In genomic region chr10:3099291-3100092, GRCh38 we compare ENCODE assay signal across 13 cellular contexts. TPM values are rescaled to one million over a fixed set of nuclear protein-coding genes. Genes with fewer than 3 reads are reported as not detected.
DNase-seq lines count a peak whose midpoint lies in the region; ATAC-seq, FAIRE-seq and TF ChIP-seq lines count a peak whose summit lies in the region.
"Had no signal": no experiment of that assay in that cellular context is flagged by ENCODE, and none has a peak within 500 bp of the region (broad histone marks: within the 10 kb centered on the region; RNA-seq: fewer than 3 reads in every experiment).

No MANE protein-coding gene starts in this region.

- CTCF ChIA-PET in HEK293 (lab: Yijun Ruan, JAX), result interaction anchor here (1.1 kb wide), 1 partner anchor 21 kb away, joined by 3 read pairs; no protein-coding TSS in a partner anchor
- CTCF ChIA-PET in naive thymus-derived CD4-positive, alpha-beta T cell (lab: Charles Lee), result no interaction called here

- no peak for ATAC-seq in naive thymus-derived CD4-positive, alpha-beta T cell

- H3K4me1 ChIP-seq in HEK293 (ENCODE audit: control insufficient read depth, insufficient read depth, low read length) (peaks cover 13% of the 10 kb centered on the region), kidney (ENCODE audit: control insufficient read depth in 1 of 2, insufficient read depth in 1 of 2, low read depth in 1 of 2, low read length in 2 of 2) (peaks cover 12% of the 10 kb centered on the region in 2 donors)
- H3K4me1 ChIP-seq in naive thymus-derived CD4-positive, alpha-beta T cell (ENCODE audit: control insufficient read depth in 2 of 2, insufficient read depth in 2 of 2, low read length in 2 of 2), result peaks cover 0 to 7% of the 10 kb centered on the region in 2 donors

- no peak overlapping the region for H3K9ac ChIP-seq in kidney (ENCODE audit: low read length in 2 of 2)

- H3K36me3 ChIP-seq in HEK293 (ENCODE audit: control insufficient read depth in 2 of 2, insufficient read depth in 1 of 2, low read length in 2 of 2), result peaks cover 10 to 50% of the 10 kb centered on the region in 2 experiments; a peak in 2 of 3 replicates
- H3K36me3 ChIP-seq in kidney (ENCODE audit: control insufficient read depth in 1 of 2, insufficient read depth in 2 of 2, low read length in 2 of 2), result no peaks in the 10 kb centered on the region
- peaks cover 44% of the 10 kb centered on the region for H3K36me3 ChIP-seq in MG63
- peaks cover 0 to 46% (median 8%) of the 10 kb centered on the region in 3 experiments for H3K36me3 ChIP-seq in naive thymus-derived CD4-positive, alpha-beta T cell (ENCODE audit: control insufficient read depth in 2 of 3, insufficient read depth in 3 of 3, low read length in 3 of 3)

- no peaks in the 10 kb centered on the region for H3K9me3 Mint-ChIP-seq in endothelial cell (ENCODE audit: unreplicated experiment)
- H3K9me3 Mint-ChIP-seq in naive thymus-derived CD4-positive, alpha-beta T cell, result no peaks in the 10 kb centered on the region

- intact Hi-C loops in kidney (cut with DNase I), result no loop called here
- intact Hi-C loops in naive thymus-derived CD4-positive, alpha-beta T cell (cut with micrococcal nuclease), result no loop called here

- H3K9me3 ChIP-seq in HEK293 (ENCODE audit: control insufficient read depth, insufficient read depth, low read depth, low read length), result no peaks in the 10 kb centered on the region
- no peaks in the 10 kb centered on the region for H3K9me3 ChIP-seq in kidney (ENCODE audit: control insufficient read depth in 1 of 2, low read length in 2 of 2)
- no peaks in the 10 kb centered on the region for H3K9me3 ChIP-seq in MG63
- H3K9me3 ChIP-seq in naive thymus-derived CD4-positive, alpha-beta T cell (ENCODE audit: control insufficient read depth in 2 of 3, low read length in 3 of 3), result no peaks in the 10 kb centered on the region
- H3K9me3 ChIP-seq: colonic mucosa, SJSA1 had no signal

- POLR2A ChIA-PET in HEK293 (lab: Yijun Ruan, JAX), result no interaction called here
- POLR2A ChIA-PET in naive thymus-derived CD4-positive, alpha-beta T cell (lab: Charles Lee), result no interaction called here

- peaks cover 15% of the 10 kb centered on the region for H3K4me1 Mint-ChIP-seq in endothelial cell (ENCODE audit: unreplicated experiment)
- H3K4me1 Mint-ChIP-seq in naive thymus-derived CD4-positive, alpha-beta T cell, result peaks cover 14 to 23% (median 15%) of the 10 kb centered on the region in 7 donors

- H3K4me3 Mint-ChIP-seq in endothelial cell (ENCODE audit: unreplicated experiment), result no peak overlapping the region
- no peak overlapping the region for H3K4me3 Mint-ChIP-seq in naive thymus-derived CD4-positive, alpha-beta T cell

- H3K27ac ChIP-seq in HEK293 (ENCODE audit: extremely low read depth, low read depth, low read length) (no peak overlapping the region), kidney (ENCODE audit: low read depth in 2 of 2, low read length in 2 of 2) (no peak overlapping the region)
- no peak overlapping the region for H3K27ac ChIP-seq in naive thymus-derived CD4-positive, alpha-beta T cell (ENCODE audit: low read depth, low read length)
- H3K27ac ChIP-seq: colonic mucosa, SJSA1 had no signal

- no peaks in the 10 kb centered on the region for H3K27me3 ChIP-seq in MG63
- no peaks in the 10 kb centered on the region for H3K27me3 ChIP-seq in naive thymus-derived CD4-positive, alpha-beta T cell (ENCODE audit: control insufficient read depth in 2 of 2, insufficient read depth in 2 of 2, low read length in 2 of 2)
- H3K27me3 ChIP-seq: colonic mucosa, SJSA1 had no signal

- no peak overlapping the region for H3K27ac Mint-ChIP-seq in endothelial cell (ENCODE audit: unreplicated experiment)
- no peak overlapping the region for H3K27ac Mint-ChIP-seq in naive thymus-derived CD4-positive, alpha-beta T cell

- no peak for FAIRE-seq in kidney (lab: Jason Lieb, UNC)
- FAIRE-seq: H54 had no signal

- no peak overlapping the region for H3K4me3 ChIP-seq in AG10803 (ENCODE audit: low read length)
- H3K4me3 ChIP-seq in HEK293 (ENCODE audit: low read depth, low read length), result no peak overlapping the region
- no peak overlapping the region for H3K4me3 ChIP-seq in kidney (ENCODE audit: low read length in 2 of 2)
- H3K4me3 ChIP-seq in MG63, result no peak overlapping the region
- no peak overlapping the region for H3K4me3 ChIP-seq in naive thymus-derived CD4-positive, alpha-beta T cell (ENCODE audit: low read length)
- H3K4me3 ChIP-seq: colonic mucosa, SJSA1 had no signal

- TF ChIP-seq CTCF in AG10803 (conservative IDR thresholded peaks at IDR 0.05; ENCODE audit: low read length) (no peak), HEK293 (tag by site-specific recombination; IDR thresholded peaks at IDR 0.05) (no peak), kidney (IDR thresholded peaks at IDR 0.05; ENCODE audit: borderline replicate concordance, extremely low read depth, insufficient read depth) (no peak), endothelial cell (IDR thresholded peaks at IDR 0.05; ENCODE audit: unreplicated experiment) (no peak)

- DNase-seq in AG10803 (ENCODE audit: low read depth) (peak; percentile 88), amniotic epithelial cell (ENCODE audit: low read depth) (peak; percentile 98), kidney (peak; percentile 37), MG63 (no peak), endothelial cell (ENCODE audit: low spot score) (no peak)
- DNase-seq in stimulated activated CD4-positive, alpha-beta T cell treated with anti-CD3 and anti-CD28 coated beads, Interleukin-1b, Interleukin-23, amount 100 ng/mL, for 48 hours, result no peak
- no peak for DNase-seq in naive thymus-derived CD4-positive, alpha-beta T cell
- DNase-seq: colonic mucosa, DMS53, NCI-H1436 had no signal

- H3K36me3 Mint-ChIP-seq in endothelial cell (ENCODE audit: low read depth, unreplicated experiment), result peaks cover 23% of the 10 kb centered on the region
- peaks cover 17 to 47% (median 28%) of the 10 kb centered on the region in 5 donors for H3K36me3 Mint-ChIP-seq in naive thymus-derived CD4-positive, alpha-beta T cell

- H3K27me3 Mint-ChIP-seq in endothelial cell (ENCODE audit: unreplicated experiment), result peaks cover 2% of the 10 kb centered on the region
- H3K27me3 Mint-ChIP-seq in naive thymus-derived CD4-positive, alpha-beta T cell, result no peaks in the 10 kb centered on the region

TF ChIP-seq in HEK293, 187 proteins besides CTCF, POLR2A, EP300 and RAD21:
- TF ChIP-seq EGR2 (tag by site-specific recombination; IDR thresholded peaks at IDR 0.05; ENCODE audit: low read depth), result peak; percentile 60
- no peak for TF ChIP-seq ZNF121 (tag by site-specific recombination; IDR thresholded peaks at IDR 0.05)
- peak; percentile 55 for TF ChIP-seq ZFHX2 (tag by site-specific recombination; conservative IDR thresholded peaks at IDR 0.05)

RNA-seq across cellular contexts. Expression of gene PFKP, which starts 32.1 kb away (rescaled TPM):
- total RNA-seq in kidney, result 139 TPM
- 51.2 TPM for polyA plus RNA-seq in kidney (ENCODE audit: insufficient read depth, low read depth, low replicate concordance)
- total RNA-seq in MG63 (2014; rRNA removed; shearing (Covaris generic); ENCODE audit: low replicate concordance), result 121 and 183 TPM in 2 replicates
- 52.3 TPM for total RNA-seq in endothelial cell (ENCODE audit: unreplicated experiment)
- 100 to 1,000 TPM in 1 of 5 experiments, 10 to 100 TPM in 4; 43.8 to 219 (median 50.0) TPM for total RNA-seq in naive thymus-derived CD4-positive, alpha-beta T cell
- polyA plus RNA-seq in naive thymus-derived CD4-positive, alpha-beta T cell, result 10 to 100 TPM; 23.8 to 33.5 TPM

Comparison
In these comparisons a context has a peak if more than half of its experiments do, and no peak if none do; other contexts are left out.
1. DNase-seq: peak in AG10803 (single experiment), amniotic epithelial cell (single experiment) and kidney (single experiment); none in MG63 (single experiment), endothelial cell (single experiment), stimulated activated CD4-positive, alpha-beta T cell treated with anti-CD3 and anti-CD28 coated beads, Interleukin-1b, Interleukin-23, amount 100 ng/mL, for 48 hours (single experiment) and naive thymus-derived CD4-positive, alpha-beta T cell (0 of 9).